ENCODE assay signal across 16 cellular contexts in genomic region chr6:39804666-39805065, GRCh38. TPM values are rescaled to one million over a fixed set of nuclear protein-coding genes. Genes with fewer than 3 reads are reported as not detected.
DNase-seq lines count a peak whose midpoint lies in the region; ATAC-seq, FAIRE-seq and TF ChIP-seq lines count a peak whose summit lies in the region.
"Had no signal": no experiment of that assay in that cellular context is flagged by ENCODE, and none has a peak within 500 bp of the region (broad histone marks: within the 10 kb centered on the region; RNA-seq: fewer than 3 reads in every experiment).

No MANE protein-coding gene starts in this region.

- H3K9ac ChIP-seq in SK-N-MC (ENCODE audit: insufficient read length) = no peak overlapping the region

- H3K27ac ChIP-seq in SK-N-MC = peak overlapping the region; percentile 43; the same call in 1 of the 2 replicates

- DNase-seq in GM03348 (ENCODE audit: low spot score) (peak; percentile 74), SK-N-MC (ENCODE audit: low read depth, low spot score) (no peak), fibroblast of mammary gland (ENCODE audit: low read depth) (peak; percentile 88), omental fat pad (ENCODE audit: low spot score) (no peak), GM19239 (ENCODE audit: insufficient read length, low spot score) (no peak), 8988T (no peak)
- DNase-seq in stimulated activated CD4-positive, alpha-beta T cell treated with anti-CD3 and anti-CD28 coated beads, Interleukin-15, amount 100 ng/mL, for 24 hours = no peak
- DNase-seq in NK-92 treated with Interleukin-12 subunit alpha and Interleukin-12 subunit beta, amount 100 ng/mL, for 24 hours (lab: John Stamatoyannopoulos, UW) = no peak
- DNase-seq: activated T-cell treated with anti-CD3 and anti-CD28 coated beads, Interleukin-2, amount 50 U/mL, for 24 hours; glutamatergic neuron; naive B cell; NCI-H1048; right cardiac atrium; stimulated activated naive CD8-positive, alpha-beta T cell treated with anti-CD3 and anti-CD28 coated beads, Interleukin-15, Interleukin-2, amounts not matched to agents 100 U/mL and 50 U/mL, for 24 hours; T-helper 1 cell had no signal

- H3K36me3 ChIP-seq in SK-N-MC (ENCODE audit: insufficient read depth, low read length) = no peaks in the 10 kb centered on the region; the same call in 1 of the 2 replicates

- FAIRE-seq in GM19239 (lab: Jason Lieb, UNC) = no peak
- FAIRE-seq: H1 had no signal

- H3K9me3 ChIP-seq in SK-N-MC (ENCODE audit: low read depth, low read length) = no peaks in the 10 kb centered on the region

- H3K4me3 ChIP-seq in SK-N-MC (no peak overlapping the region), fibroblast of mammary gland (ENCODE audit: control insufficient read depth, low read depth, low read length) (no peak overlapping the region)

- TF ChIP-seq CTCF in fibroblast of mammary gland (conservative IDR thresholded peaks at IDR 0.05; ENCODE audit: control insufficient read depth, insufficient read depth, low read depth, low read length) (no peak), omental fat pad (IDR thresholded peaks at IDR 0.05) (no peak)

- peak; percentile 40 for ATAC-seq in omental fat pad (ENCODE audit: low FRiP score)
- ATAC-seq: stimulated activated naive CD8-positive, alpha-beta T cell treated with anti-CD3 and anti-CD28 coated beads, Interleukin-15, Interleukin-2, amounts not matched to agents 100 U/mL and 50 U/mL, for 24 hours had no signal

RNA-seq across cellular contexts. Expression of gene DAAM2, which starts 12.5 kb away (rescaled TPM):
- total RNA-seq in omental fat pad = 100 to 1,000 TPM in 1 of 4 donors, 10 to 100 TPM in 3; 36.5 to 154 (median 54.1) TPM

Comparison
In these comparisons a context has a peak if more than half of its experiments do, and no peak if none do; other contexts are left out.
1. DNase-seq: peak in GM03348 (single experiment) and fibroblast of mammary gland (single experiment); none in SK-N-MC (single experiment), omental fat pad (single experiment), GM19239 (single experiment), stimulated activated CD4-positive, alpha-beta T cell treated with anti-CD3 and anti-CD28 coated beads, Interleukin-15, amount 100 ng/mL, for 24 hours (single experiment), 8988T (single experiment) and NK-92 treated with Interleukin-12 subunit alpha and Interleukin-12 subunit beta, amount 100 ng/mL, for 24 hours (single experiment).